In genomic region chr1:17287377-17287776, GRCh38 we compare ENCODE assay signal across 13 cellular contexts. TPM values are rescaled to one million over a fixed set of nuclear protein-coding genes. Genes with fewer than 3 reads are reported as not detected.
A peak's percentile ranks its signal among the peaks of the same experiment; 100 is the strongest.
DNase-seq lines count a peak whose midpoint lies in the region; ATAC-seq and TF ChIP-seq lines count a peak whose summit lies in the region.
"Had no signal": no experiment of that assay in that cellular context is flagged by ENCODE, and none has a peak within 500 bp of the region (broad histone marks: within the 10 kb centered on the region; RNA-seq: fewer than 3 reads in every experiment).

No MANE protein-coding gene starts in this region.

- no peak overlapping the region for H3K4me3 ChIP-seq in GM23338
- H3K4me3 ChIP-seq: lung, sigmoid colon had no signal

- no peak overlapping the region for H2AFZ ChIP-seq in GM23338

- TF ChIP-seq CTCF in HFFc6 (IDR thresholded peaks at IDR 0.05): no peak
- no peak for TF ChIP-seq CTCF in GM23338 (conservative IDR thresholded peaks at IDR 0.05; ENCODE audit: low read depth in 2 of 2)
- no peak for TF ChIP-seq CTCF in natural killer cell (IDR thresholded peaks at IDR 0.05)

- H3F3A ChIP-seq in GM23338 (replicated peaks; ENCODE audit: low read depth): no peaks in the 10 kb centered on the region

- DNase-seq in 8988T (peak; percentile 50), HFFc6 (peak; percentile 88), SK-MEL-5 (ENCODE audit: low read depth, low spot score) (peak; percentile 58), fibroblast of peridontal ligament (ENCODE audit: extremely low read depth) (peak; percentile 77), GM23338 (ENCODE audit: low spot score) (no peak), natural killer cell (no peak), DMS 273 (lab: John Stamatoyannopoulos, UW; ENCODE audit: unreplicated experiment) (no peak)
- DNase-seq: aorta, sigmoid colon, T-helper 17 cell had no signal

- no peaks in the 10 kb centered on the region for H4K20me1 ChIP-seq in GM23338 (replicated peaks; ENCODE audit: insufficient read depth)

- H3K9me3 Mint-ChIP-seq in HFFc6 (no peaks in the 10 kb centered on the region), GM23338 (no peaks in the 10 kb centered on the region), natural killer cell (no peaks in the 10 kb centered on the region)
- H3K9me3 Mint-ChIP-seq: IgD-negative memory B cell had no signal

- H3K4me2 ChIP-seq in GM23338: no peak overlapping the region

- no peaks in the 10 kb centered on the region for H3K4me1 ChIP-seq in GM23338 (ENCODE audit: insufficient read depth)
- H3K4me1 ChIP-seq: sigmoid colon had no signal

- no peak overlapping the region for H3K4me3 Mint-ChIP-seq in HFFc6
- no peak overlapping the region for H3K4me3 Mint-ChIP-seq in GM23338
- no peak overlapping the region for H3K4me3 Mint-ChIP-seq in natural killer cell
- H3K4me3 Mint-ChIP-seq: IgD-negative memory B cell, T-helper 17 cell had no signal

- no peak overlapping the region for H3K27ac ChIP-seq in GM23338 (ENCODE audit: low read depth)
- H3K27ac ChIP-seq: sigmoid colon had no signal

- H3K4me1 Mint-ChIP-seq in HFFc6 (ENCODE audit: low read depth) (peaks cover 21% of the 10 kb centered on the region), GM23338 (no peaks in the 10 kb centered on the region), natural killer cell (no peaks in the 10 kb centered on the region)
- H3K4me1 Mint-ChIP-seq: IgD-negative memory B cell, T-helper 17 cell had no signal

- H3K27ac Mint-ChIP-seq in HFFc6: peak overlapping the region; percentile 57
- no peak overlapping the region for H3K27ac Mint-ChIP-seq in GM23338
- H3K27ac Mint-ChIP-seq in natural killer cell: no peak overlapping the region
- H3K27ac Mint-ChIP-seq: T-helper 17 cell had no signal

- no peaks in the 10 kb centered on the region for H3K36me3 ChIP-seq in GM23338 (ENCODE audit: insufficient read depth)
- H3K36me3 ChIP-seq: sigmoid colon had no signal

- ATAC-seq in GM23338 (no peak), natural killer cell (no peak), HG02642 (IDR thresholded peaks at IDR 0.05; ENCODE audit: poor library complexity, unreplicated experiment) (no peak)
- ATAC-seq: T-helper 17 cell had no signal

- in situ Hi-C loops in SK-MEL-5 (cut with HindIII; ENCODE audit: low pct_unique_long_range_greater_than_20kb, low sequenced_read_pairs): no loop called here

- no peaks in the 10 kb centered on the region for H3K9me2 ChIP-seq in GM23338 (ENCODE audit: insufficient read depth)

- intact Hi-C loops in natural killer cell (cut with micrococcal nuclease): no loop called here

- H3K36me3 Mint-ChIP-seq in HFFc6 (ENCODE audit: low read depth) (no peaks in the 10 kb centered on the region), GM23338 (ENCODE audit: low read depth) (no peaks in the 10 kb centered on the region), natural killer cell (no peaks in the 10 kb centered on the region)
- H3K36me3 Mint-ChIP-seq: IgD-negative memory B cell had no signal

- H3K27me3 Mint-ChIP-seq in HFFc6 (ENCODE audit: insufficient read depth): peaks cover 31% of the 10 kb centered on the region
- H3K27me3 Mint-ChIP-seq in GM23338 (ENCODE audit: insufficient read depth, low read depth, poor library complexity): no peaks in the 10 kb centered on the region
- peaks cover 1 to 9% of the 10 kb centered on the region in 2 donors for H3K27me3 Mint-ChIP-seq in natural killer cell (ENCODE audit: low read depth in 2 of 2)

- no peaks in the 10 kb centered on the region for H3K27me3 ChIP-seq in GM23338 (ENCODE audit: insufficient read depth)

- no peaks in the 10 kb centered on the region for H3K79me2 ChIP-seq in GM23338 (replicated peaks; ENCODE audit: insufficient read depth)

TF ChIP-seq in GM23338, 12 proteins besides CTCF, POLR2A, EP300 and RAD21 (continues in another document):
- no peak for TF ChIP-seq ZNF114 (CRISPR knock-in tag; IDR thresholded peaks at IDR 0.05)
- TF ChIP-seq ETS1 (IDR thresholded peaks at IDR 0.05): no peak
- TF ChIP-seq NANOG (IDR thresholded peaks at IDR 0.05; ENCODE audit: borderline replicate concordance): no peak
- no peak for TF ChIP-seq REST (IDR thresholded peaks at IDR 0.05; ENCODE audit: unreplicated experiment)
- TF ChIP-seq JUNB (IDR thresholded peaks at IDR 0.05; ENCODE audit: unreplicated experiment): no peak
- TF ChIP-seq STAT1 (IDR thresholded peaks at IDR 0.05; ENCODE audit: unreplicated experiment): no peak
- no peak for TF ChIP-seq CREB1 (CRISPR knock-in tag; IDR thresholded peaks at IDR 0.05; ENCODE audit: low read depth)
- TF ChIP-seq ZNF331 (CRISPR knock-in tag; IDR thresholded peaks at IDR 0.05; ENCODE audit: low read depth): no peak
- no peak for TF ChIP-seq POLR2AphosphoS5 (IDR thresholded peaks at IDR 0.05; ENCODE audit: low read depth)
- TF ChIP-seq EZH2 (IDR thresholded peaks at IDR 0.05; ENCODE audit: low read depth, unreplicated experiment): no peak

RNA-seq across cellular contexts. Expression of gene PADI4, which starts 20.6 kb away (rescaled TPM):
- not detected for total RNA-seq in HFFc6 (2021; fragmentation: NEBNext Ultra II Directional; extraction: Animal tissue kit (Norgen Biotek cat#: 25700))
- total RNA-seq in SK-MEL-5 (2014; rRNA removed; shearing (Covaris generic)): not detected in 2 replicates
- not detected in 2 replicates for polyA plus RNA-seq in SK-MEL-5 (2015; cell fraction: cytosol; rRNA removed)
- polyA plus RNA-seq in SK-MEL-5 (2015; cell fraction: nucleus; rRNA removed): not detected in 2 replicates
- total RNA-seq in GM23338 (2014; rRNA removed; shearing (Covaris generic)): 0.08 and 0.52 TPM in 2 replicates
- 0.45 TPM in 1 of 2 replicates, not detected in the other for polyA plus RNA-seq in GM23338 (2016; fragmentation: Nextera tagmentation; extraction: Ambion mirVana)
- total RNA-seq in natural killer cell: 10 to 100 TPM in 1 of 3 donors, 1 to 10 TPM in 2; 1.4 to 11.6 (median 1.7) TPM
- total RNA-seq: sigmoid colon had no signal
- polyA plus RNA-seq: aorta had no signal

RNA-seq across cellular contexts. Expression of gene PADI3, which starts 38.5 kb away (rescaled TPM):
- under 1 TPM in 4 of 6 experiments, not detected in 2; 0.05 to 0.14 (median 0.07) TPM for total RNA-seq in HFFc6 (2021; fragmentation: NEBNext Ultra II Directional; extraction: Animal tissue kit (Norgen Biotek cat#: 25700))
- total RNA-seq in SK-MEL-5 (2014; rRNA removed; shearing (Covaris generic)): 0.19 and 0.21 TPM in 2 replicates
- polyA plus RNA-seq in SK-MEL-5 (2015; cell fraction: cytosol; rRNA removed): 0.26 and 0.37 TPM in 2 replicates
- polyA plus RNA-seq in SK-MEL-5 (2015; cell fraction: nucleus; rRNA removed): 0.12 and 0.51 TPM in 2 replicates
- total RNA-seq in GM23338 (2014; rRNA removed; shearing (Covaris generic)): 0.58 and 0.80 TPM in 2 replicates
- 0.21 and 0.37 TPM in 2 replicates for polyA plus RNA-seq in GM23338 (2016; fragmentation: Nextera tagmentation; extraction: Ambion mirVana)
- not detected for total RNA-seq in natural killer cell
- total RNA-seq: aorta, lung, sigmoid colon, T-helper 17 cell had no signal
- polyA plus RNA-seq: aorta, IgD-negative memory B cell had no signal

Comparison
In these comparisons a context has a peak if more than half of its experiments do, and no peak if none do; other contexts are left out.
1. DNase-seq: peak in 8988T (single experiment), HFFc6 (single experiment), SK-MEL-5 (single experiment) and fibroblast of peridontal ligament (single experiment); none in GM23338 (single experiment), natural killer cell (single experiment) and DMS 273 (single experiment).